14 cellular contexts compared by ENCODE assay signal in genomic region chr10:74071151-74071550, GRCh38.
DNase-seq lines count a peak whose midpoint lies in the region; ATAC-seq and TF ChIP-seq lines count a peak whose summit lies in the region.
"Had no signal": no experiment of that assay in that cellular context is flagged by ENCODE, and none has a peak within 500 bp of the region (broad histone marks: within the 10 kb centered on the region; RNA-seq: fewer than 3 reads in every experiment).

No MANE protein-coding gene starts in this region.

- DNase-seq in GM03348 (ENCODE audit: low spot score) (peak; percentile 80), adipocyte (ENCODE audit: low read depth) (peak; percentile 86), heart left ventricle (peak in 3 of 5 donors; percentile 40 to 56 (median 49)), retinal pigment epithelial cell (ENCODE audit: low read depth) (peak; percentile 76), SHP77 (lab: John Stamatoyannopoulos, UW) (no peak), NCI-H1417 treated with DMSO at 0.1 percent for 48 hours (lab: John Stamatoyannopoulos, UW) (no peak)
- no peak for DNase-seq in activated CD4-positive, alpha-beta T cell treated with anti-CD3 and anti-CD28 coated beads for 4 hours
- DNase-seq: cerebellar nuclear complex; DMS153; stimulated activated CD4-positive, alpha-beta T cell treated with anti-CD3 and anti-CD28 coated beads, Interleukin-2, amount 100 ng/mL, for 48 hours; stomach had no signal

- peaks cover 52% of the 10 kb centered on the region for H3K36me3 ChIP-seq in adipocyte (ENCODE audit: control insufficient read depth, insufficient read depth, low read length, severe bottlenecking)
- peaks cover 5 to 50% (median 38%) of the 10 kb centered on the region in 9 donors for H3K36me3 ChIP-seq in heart left ventricle
- H3K36me3 ChIP-seq: neural progenitor cell had no signal

- H3K9me3 ChIP-seq in adipocyte (ENCODE audit: control insufficient read depth, low read length) (no peaks in the 10 kb centered on the region), heart left ventricle (no peaks in the 10 kb centered on the region)
- H3K9me3 ChIP-seq: stomach had no signal

- H3K4me3 ChIP-seq in adipocyte (ENCODE audit: low read length): no peak overlapping the region
- no peak overlapping the region for H3K4me3 ChIP-seq in heart left ventricle
- no peak overlapping the region for H3K4me3 ChIP-seq in retinal pigment epithelial cell (ENCODE audit: low read length)
- H3K4me3 ChIP-seq: K562, neural progenitor cell, stomach had no signal

- intact Hi-C loops in heart left ventricle (cut with DNase I): loop anchor here in 2 of 10 donors (10.0 kb wide), 2 partner anchors 66 to 76 kb away; partner anchors contain the start of gene VCL (in 1 of the 2)

- H3K4me1 ChIP-seq in adipocyte (ENCODE audit: control insufficient read depth, insufficient read depth, low read length) (peaks cover 44% of the 10 kb centered on the region), heart left ventricle (peaks cover 2 to 63% (median 45%) of the 10 kb centered on the region in 12 donors)
- H3K4me1 ChIP-seq: neural progenitor cell had no signal

- no peak for TF ChIP-seq POLR2A in heart left ventricle (IDR thresholded peaks at IDR 0.05)

- H3K9ac ChIP-seq in adipocyte (ENCODE audit: low read length): no peak overlapping the region
- H3K9ac ChIP-seq: neural progenitor cell had no signal

- peak; percentile 83 to 94 (median 90) for ATAC-seq in heart left ventricle
- ATAC-seq in HG03571 (IDR thresholded peaks at IDR 0.05; ENCODE audit: unreplicated experiment): no peak
- ATAC-seq: K562 had no signal

- H3K27me3 ChIP-seq in adipocyte (replicated peaks; ENCODE audit: control insufficient read depth, insufficient read depth, low read length): no peaks in the 10 kb centered on the region
- H3K27me3 ChIP-seq in heart left ventricle: no peaks in the 10 kb centered on the region
- H3K27me3 ChIP-seq: neural progenitor cell, stomach had no signal

- peak overlapping the region in 9 of 12 donors; percentile 7 to 65 (median 19) for H3K27ac ChIP-seq in heart left ventricle
- H3K27ac ChIP-seq: neural progenitor cell, stomach had no signal

- TF ChIP-seq CTCF in heart left ventricle (IDR thresholded peaks at IDR 0.05) (no peak), retinal pigment epithelial cell (conservative IDR thresholded peaks at IDR 0.05; ENCODE audit: low read depth, low read length) (no peak)

Comparison
In these comparisons a context has a peak if more than half of its experiments do, and no peak if none do; other contexts are left out.
1. DNase-seq: peak in GM03348 (single experiment), adipocyte (single experiment), heart left ventricle (3 of 5) and retinal pigment epithelial cell (single experiment); none in activated CD4-positive, alpha-beta T cell treated with anti-CD3 and anti-CD28 coated beads for 4 hours (0 of 2), SHP77 (0 of 2) and NCI-H1417 treated with DMSO at 0.1 percent for 48 hours (single experiment).